1 cellular context compared by ENCODE assay signal in the genomic region with DNA sequence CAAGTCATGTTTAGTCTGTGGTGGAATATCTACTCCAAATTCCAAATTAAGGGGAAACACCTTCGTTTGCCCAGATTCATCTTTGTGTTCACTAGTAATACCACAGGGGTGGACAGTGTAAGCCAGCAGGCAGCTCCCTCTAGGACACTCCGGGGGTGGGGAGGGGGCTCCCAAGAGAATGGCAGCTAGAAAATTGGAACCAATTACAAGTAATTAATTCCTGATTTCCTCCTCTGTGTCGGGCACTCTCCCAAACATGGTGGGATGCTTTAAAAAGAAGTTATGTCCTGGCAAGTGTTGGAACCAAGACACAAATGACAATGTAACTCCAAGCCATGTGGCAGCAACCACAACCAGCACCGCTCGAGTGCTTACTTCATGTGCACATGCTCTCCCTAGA.
TF ChIP-seq lines count a peak whose summit lies in the region.

No MANE protein-coding gene starts in this region.

TF ChIP-seq in H1, 55 proteins besides CTCF, POLR2A, EP300 and RAD21:
- TF ChIP-seq TBP (IDR thresholded peaks at IDR 0.05; ENCODE audit: low read depth, low read length), result no peak
- TF ChIP-seq BCL11A (IDR thresholded peaks at IDR 0.05; ENCODE audit: low read depth in 2 of 2, low read length in 2 of 2), result no peak
- no peak for TF ChIP-seq KDM5A (IDR thresholded peaks at IDR 0.05; ENCODE audit: low read length)
- no peak for TF ChIP-seq CBX8 (IDR thresholded peaks at IDR 0.05; ENCODE audit: borderline replicate concordance, low read depth, low read length)
- no peak for TF ChIP-seq PHF8 (conservative IDR thresholded peaks at IDR 0.05; ENCODE audit: low read depth, low read length)
- no peak for TF ChIP-seq RFX5 (IDR thresholded peaks at IDR 0.05; ENCODE audit: borderline replicate concordance, low read depth, low read length)
- TF ChIP-seq SP2 (IDR thresholded peaks at IDR 0.05; ENCODE audit: low read length), result no peak
- TF ChIP-seq SAP30 (IDR thresholded peaks at IDR 0.05; ENCODE audit: insufficient read depth, insufficient replicate concordance, low read length), result no peak
- TF ChIP-seq, protein P1, sequence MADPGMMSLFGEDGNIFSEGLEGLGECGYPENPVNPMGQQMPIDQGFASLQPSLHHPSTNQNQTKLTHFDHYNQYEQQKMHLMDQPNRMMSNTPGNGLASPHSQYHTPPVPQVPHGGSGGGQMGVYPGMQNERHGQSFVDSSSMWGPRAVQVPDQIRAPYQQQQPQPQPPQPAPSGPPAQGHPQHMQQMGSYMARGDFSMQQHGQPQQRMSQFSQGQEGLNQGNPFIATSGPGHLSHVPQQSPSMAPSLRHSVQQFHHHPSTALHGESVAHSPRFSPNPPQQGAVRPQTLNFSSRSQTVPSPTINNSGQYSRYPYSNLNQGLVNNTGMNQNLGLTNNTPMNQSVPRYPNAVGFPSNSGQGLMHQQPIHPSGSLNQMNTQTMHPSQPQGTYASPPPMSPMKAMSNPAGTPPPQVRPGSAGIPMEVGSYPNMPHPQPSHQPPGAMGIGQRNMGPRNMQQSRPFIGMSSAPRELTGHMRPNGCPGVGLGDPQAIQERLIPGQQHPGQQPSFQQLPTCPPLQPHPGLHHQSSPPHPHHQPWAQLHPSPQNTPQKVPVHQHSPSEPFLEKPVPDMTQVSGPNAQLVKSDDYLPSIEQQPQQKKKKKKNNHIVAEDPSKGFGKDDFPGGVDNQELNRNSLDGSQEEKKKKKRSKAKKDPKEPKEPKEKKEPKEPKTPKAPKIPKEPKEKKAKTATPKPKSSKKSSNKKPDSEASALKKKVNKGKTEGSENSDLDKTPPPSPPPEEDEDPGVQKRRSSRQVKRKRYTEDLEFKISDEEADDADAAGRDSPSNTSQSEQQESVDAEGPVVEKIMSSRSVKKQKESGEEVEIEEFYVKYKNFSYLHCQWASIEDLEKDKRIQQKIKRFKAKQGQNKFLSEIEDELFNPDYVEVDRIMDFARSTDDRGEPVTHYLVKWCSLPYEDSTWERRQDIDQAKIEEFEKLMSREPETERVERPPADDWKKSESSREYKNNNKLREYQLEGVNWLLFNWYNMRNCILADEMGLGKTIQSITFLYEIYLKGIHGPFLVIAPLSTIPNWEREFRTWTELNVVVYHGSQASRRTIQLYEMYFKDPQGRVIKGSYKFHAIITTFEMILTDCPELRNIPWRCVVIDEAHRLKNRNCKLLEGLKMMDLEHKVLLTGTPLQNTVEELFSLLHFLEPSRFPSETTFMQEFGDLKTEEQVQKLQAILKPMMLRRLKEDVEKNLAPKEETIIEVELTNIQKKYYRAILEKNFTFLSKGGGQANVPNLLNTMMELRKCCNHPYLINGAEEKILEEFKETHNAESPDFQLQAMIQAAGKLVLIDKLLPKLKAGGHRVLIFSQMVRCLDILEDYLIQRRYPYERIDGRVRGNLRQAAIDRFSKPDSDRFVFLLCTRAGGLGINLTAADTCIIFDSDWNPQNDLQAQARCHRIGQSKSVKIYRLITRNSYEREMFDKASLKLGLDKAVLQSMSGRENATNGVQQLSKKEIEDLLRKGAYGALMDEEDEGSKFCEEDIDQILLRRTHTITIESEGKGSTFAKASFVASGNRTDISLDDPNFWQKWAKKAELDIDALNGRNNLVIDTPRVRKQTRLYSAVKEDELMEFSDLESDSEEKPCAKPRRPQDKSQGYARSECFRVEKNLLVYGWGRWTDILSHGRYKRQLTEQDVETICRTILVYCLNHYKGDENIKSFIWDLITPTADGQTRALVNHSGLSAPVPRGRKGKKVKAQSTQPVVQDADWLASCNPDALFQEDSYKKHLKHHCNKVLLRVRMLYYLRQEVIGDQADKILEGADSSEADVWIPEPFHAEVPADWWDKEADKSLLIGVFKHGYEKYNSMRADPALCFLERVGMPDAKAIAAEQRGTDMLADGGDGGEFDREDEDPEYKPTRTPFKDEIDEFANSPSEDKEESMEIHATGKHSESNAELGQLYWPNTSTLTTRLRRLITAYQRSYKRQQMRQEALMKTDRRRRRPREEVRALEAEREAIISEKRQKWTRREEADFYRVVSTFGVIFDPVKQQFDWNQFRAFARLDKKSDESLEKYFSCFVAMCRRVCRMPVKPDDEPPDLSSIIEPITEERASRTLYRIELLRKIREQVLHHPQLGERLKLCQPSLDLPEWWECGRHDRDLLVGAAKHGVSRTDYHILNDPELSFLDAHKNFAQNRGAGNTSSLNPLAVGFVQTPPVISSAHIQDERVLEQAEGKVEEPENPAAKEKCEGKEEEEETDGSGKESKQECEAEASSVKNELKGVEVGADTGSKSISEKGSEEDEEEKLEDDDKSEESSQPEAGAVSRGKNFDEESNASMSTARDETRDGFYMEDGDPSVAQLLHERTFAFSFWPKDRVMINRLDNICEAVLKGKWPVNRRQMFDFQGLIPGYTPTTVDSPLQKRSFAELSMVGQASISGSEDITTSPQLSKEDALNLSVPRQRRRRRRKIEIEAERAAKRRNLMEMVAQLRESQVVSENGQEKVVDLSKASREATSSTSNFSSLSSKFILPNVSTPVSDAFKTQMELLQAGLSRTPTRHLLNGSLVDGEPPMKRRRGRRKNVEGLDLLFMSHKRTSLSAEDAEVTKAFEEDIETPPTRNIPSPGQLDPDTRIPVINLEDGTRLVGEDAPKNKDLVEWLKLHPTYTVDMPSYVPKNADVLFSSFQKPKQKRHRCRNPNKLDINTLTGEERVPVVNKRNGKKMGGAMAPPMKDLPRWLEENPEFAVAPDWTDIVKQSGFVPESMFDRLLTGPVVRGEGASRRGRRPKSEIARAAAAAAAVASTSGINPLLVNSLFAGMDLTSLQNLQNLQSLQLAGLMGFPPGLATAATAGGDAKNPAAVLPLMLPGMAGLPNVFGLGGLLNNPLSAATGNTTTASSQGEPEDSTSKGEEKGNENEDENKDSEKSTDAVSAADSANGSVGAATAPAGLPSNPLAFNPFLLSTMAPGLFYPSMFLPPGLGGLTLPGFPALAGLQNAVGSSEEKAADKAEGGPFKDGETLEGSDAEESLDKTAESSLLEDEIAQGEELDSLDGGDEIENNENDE (IDR thresholded peaks at IDR 0.05; ENCODE audit: insufficient replicate concordance, low read length), result no peak
- no peak for TF ChIP-seq CHD2 (IDR thresholded peaks at IDR 0.05; ENCODE audit: low read length)
- TF ChIP-seq CTBP2 (IDR thresholded peaks at IDR 0.05; ENCODE audit: borderline replicate concordance, insufficient read depth, insufficient read length, low read length), result no peak
- TF ChIP-seq, protein P2, sequence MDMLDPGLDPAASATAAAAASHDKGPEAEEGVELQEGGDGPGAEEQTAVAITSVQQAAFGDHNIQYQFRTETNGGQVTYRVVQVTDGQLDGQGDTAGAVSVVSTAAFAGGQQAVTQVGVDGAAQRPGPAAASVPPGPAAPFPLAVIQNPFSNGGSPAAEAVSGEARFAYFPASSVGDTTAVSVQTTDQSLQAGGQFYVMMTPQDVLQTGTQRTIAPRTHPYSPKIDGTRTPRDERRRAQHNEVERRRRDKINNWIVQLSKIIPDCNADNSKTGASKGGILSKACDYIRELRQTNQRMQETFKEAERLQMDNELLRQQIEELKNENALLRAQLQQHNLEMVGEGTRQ (IDR thresholded peaks at IDR 0.05; ENCODE audit: low read length), result no peak
- TF ChIP-seq SIN3A (conservative IDR thresholded peaks at IDR 0.05 in 1 of 2, IDR thresholded peaks at IDR 0.05 in 1 of 2; ENCODE audit: low read depth in 1 of 2, low read length in 2 of 2), result no peak
- TF ChIP-seq GABPA (IDR thresholded peaks at IDR 0.05; ENCODE audit: borderline replicate concordance, insufficient read depth, low read length), result no peak
- no peak for TF ChIP-seq EZH2 (IDR thresholded peaks at IDR 0.05; ENCODE audit: low read depth, low read length, severe bottlenecking)
- TF ChIP-seq, protein P3, sequence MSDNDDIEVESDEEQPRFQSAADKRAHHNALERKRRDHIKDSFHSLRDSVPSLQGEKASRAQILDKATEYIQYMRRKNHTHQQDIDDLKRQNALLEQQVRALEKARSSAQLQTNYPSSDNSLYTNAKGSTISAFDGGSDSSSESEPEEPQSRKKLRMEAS (IDR thresholded peaks at IDR 0.05), result no peak
- no peak for TF ChIP-seq NRF1 (IDR thresholded peaks at IDR 0.05; ENCODE audit: low read depth, low read length)
- no peak for TF ChIP-seq CEBPB (IDR thresholded peaks at IDR 0.05; ENCODE audit: low read depth, low read length)
